Comparison of ENCODE assay signal across 7 cellular contexts in the genomic region with DNA sequence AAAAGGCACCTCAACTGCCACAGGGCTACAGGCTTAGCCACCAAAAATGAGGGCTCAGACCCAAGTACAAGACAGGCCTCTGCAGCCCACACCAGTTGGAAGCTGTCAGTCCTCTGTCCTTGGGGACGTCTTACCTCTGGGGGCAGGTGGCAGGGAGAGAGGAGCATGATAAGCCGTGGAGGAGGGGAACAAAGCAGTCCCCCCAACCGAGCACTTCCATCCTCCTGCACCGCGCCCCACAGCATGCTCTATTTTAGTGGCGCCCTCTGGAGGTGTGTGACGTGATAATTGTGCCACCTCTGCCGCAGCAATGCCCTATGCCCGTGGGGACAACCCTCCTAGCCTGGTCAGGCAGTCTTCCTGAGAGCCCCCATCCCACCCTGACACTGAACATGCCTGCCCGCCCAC. TPM values are rescaled to one million over a fixed set of nuclear protein-coding genes. Genes with fewer than 3 reads are reported as not detected.
DNase-seq lines count a peak whose midpoint lies in the region; ATAC-seq, FAIRE-seq and TF ChIP-seq lines count a peak whose summit lies in the region.

No MANE protein-coding gene starts in this region.

- in situ Hi-C loops in K562 (cut with MboI): no loop called here

- TF ChIP-seq RAD21 in K562 (CRISPR knock-in tag; conservative IDR thresholded peaks at IDR 0.05 in 1 of 2, IDR thresholded peaks at IDR 0.05 in 1 of 2): peak in 1 of 2 experiments; percentile 24; a peak in 2 of 4 replicates

- H3K27ac ChIP-seq in MM.1S (ENCODE audit: low read length): no peak overlapping the region
- H3K27ac ChIP-seq in K562 (ENCODE audit: extremely low read depth, low read depth, low read length): no peak overlapping the region
- H3K27ac ChIP-seq in smooth muscle cell (ENCODE audit: low read depth): no peak overlapping the region
- no peak overlapping the region for H3K27ac ChIP-seq in testis

- DNase-seq in GM10266 (ENCODE audit: extremely low spot score) (peak; percentile 44), MM.1S (peak; percentile 29), K562 (ENCODE audit: extremely low read depth in 1 of 4, low spot score in 3 of 4) (peak; percentile 49 to 56 (median 51)), smooth muscle cell (lab: John Stamatoyannopoulos, UW; ENCODE audit: unreplicated experiment) (no peak), testis (no peak)

- H3F3A ChIP-seq in MM.1S (ENCODE audit: insufficient read depth, low read length) (no peaks in the 10 kb centered on the region), smooth muscle cell (ENCODE audit: low read depth) (peaks cover 15% of the 10 kb centered on the region)

- no TSS peak for BruUV-seq in K562 (replicated peaks; lab: Mats Ljungman, UMichigan)

- H3K27me3 ChIP-seq in MM.1S (replicated peaks; ENCODE audit: insufficient read depth, low read length) (no peaks in the 10 kb centered on the region), K562 (ENCODE audit: control insufficient read depth in 2 of 2, insufficient read depth in 2 of 2, low read length in 2 of 2) (no peaks in the 10 kb centered on the region), smooth muscle cell (ENCODE audit: low read depth) (no peaks in the 10 kb centered on the region), testis (no peaks in the 10 kb centered on the region)

- no peak overlapping the region for H3K4me3 ChIP-seq in MM.1S (ENCODE audit: low read length)
- H3K4me3 ChIP-seq in K562: no peak overlapping the region
- no peak overlapping the region for H3K4me3 ChIP-seq in smooth muscle cell
- no peak overlapping the region for H3K4me3 ChIP-seq in testis

- CTCF ChIA-PET in K562 (lab: Yijun Ruan, JAX; ENCODE audit: low intra/inter-chr PET ratio): interaction anchor here (0.8 kb wide), 1 partner anchor 14 kb away, joined by 3 read pairs; no protein-coding TSS in a partner anchor

- H3K79me2 ChIP-seq in MM.1S (ENCODE audit: low read length): no peaks in the 10 kb centered on the region
- no peaks in the 10 kb centered on the region; the same call in 2 of the 3 replicates for H3K79me2 ChIP-seq in K562 (ENCODE audit: control insufficient read depth, insufficient read depth, low read length)
- H3K79me2 ChIP-seq in smooth muscle cell (ENCODE audit: low read depth): no peaks in the 10 kb centered on the region

- H3K36me3 ChIP-seq in MM.1S (replicated peaks; ENCODE audit: insufficient read depth, low read length) (no peaks in the 10 kb centered on the region), K562 (ENCODE audit: control insufficient read depth, insufficient read depth, low read length) (peaks cover 28% of the 10 kb centered on the region; the same call in 1 of the 3 replicates), smooth muscle cell (ENCODE audit: low read depth) (no peaks in the 10 kb centered on the region), testis (ENCODE audit: low read depth, missing control alignments) (no peaks in the 10 kb centered on the region)

- TF ChIP-seq EP300 in K562 (IDR thresholded peaks at IDR 0.05; ENCODE audit: low read length): no peak

- WGBS in K562 (ENCODE audit: insufficient coverage, low coverage, missing lambda C conversion rate): 40% methylated on average over 7 of the region's 10 CpGs
- WGBS in smooth muscle cell (ENCODE audit: low lambda C conversion rate): 70% methylated on average over 10 of the region's 10 CpGs
- 73 to 75% methylated on average over 10 of the region's 10 CpGs for WGBS in testis, 2 donors

- H3K9ac ChIP-seq in MM.1S (ENCODE audit: low read length) (no peak overlapping the region), K562 (ENCODE audit: insufficient read depth in 1 of 2, low read depth in 2 of 2, low read length in 2 of 2) (peak overlapping the region in 1 of 2 experiments; percentile 28; a peak in 1 of 4 replicates), smooth muscle cell (ENCODE audit: low read depth) (no peak overlapping the region)

- TF ChIP-seq CTCF in GM10266 (IDR thresholded peaks at IDR 0.05; ENCODE audit: control insufficient read depth, insufficient read depth, low read depth, missing control alignments): peak; percentile 39
- peak; percentile 38 for TF ChIP-seq CTCF in MM.1S (IDR thresholded peaks at IDR 0.05; ENCODE audit: low read length)
- TF ChIP-seq CTCF in K562 (IDR thresholded peaks at IDR 0.05 in 2 of 3, conservative IDR thresholded peaks at IDR 0.05 in 1 of 3; ENCODE audit: insufficient read depth in 2 of 3, low read depth in 1 of 3, low read length in 3 of 3): peak; percentile 39 to 53 (median 51); a peak in 5 of 6 replicates
- peak; percentile 38 for TF ChIP-seq CTCF in smooth muscle cell (IDR thresholded peaks at IDR 0.05; ENCODE audit: borderline replicate concordance, insufficient read depth, poor library complexity, severe bottlenecking)
- no peak for TF ChIP-seq CTCF in testis (IDR thresholded peaks at IDR 0.05)

- FAIRE-seq in K562 (lab: Jason Lieb, UNC): no peak

- no peak for TF ChIP-seq POLR2A in K562 (conservative IDR thresholded peaks at IDR 0.05)
- no peak for TF ChIP-seq POLR2A in testis (IDR thresholded peaks at IDR 0.05)

- peaks cover 4% of the 10 kb centered on the region for H3K9me1 ChIP-seq in K562 (ENCODE audit: control insufficient read depth, insufficient read depth, low read length)

- H3K9me3 ChIP-seq in MM.1S (replicated peaks; ENCODE audit: insufficient read depth, low read length): no peaks in the 10 kb centered on the region
- no peaks in the 10 kb centered on the region for H3K9me3 ChIP-seq in K562 (replicated peaks; ENCODE audit: control insufficient read depth, insufficient read depth, low read depth, low read length)
- no peaks in the 10 kb centered on the region for H3K9me3 ChIP-seq in smooth muscle cell (replicated peaks; ENCODE audit: low read depth)
- no peaks in the 10 kb centered on the region for H3K9me3 ChIP-seq in testis

- H3K9me2 ChIP-seq in MM.1S (replicated peaks; ENCODE audit: insufficient read depth, low read length): no peaks in the 10 kb centered on the region

- peak; percentile 40; the same call in 2 of the 3 replicates for ATAC-seq in K562
- no peak for ATAC-seq in GM21515 (IDR thresholded peaks at IDR 0.05; ENCODE audit: unreplicated experiment)
- ATAC-seq in HG02623 (IDR thresholded peaks at IDR 0.05; ENCODE audit: unreplicated experiment): no peak

- H3K4me2 ChIP-seq in MM.1S (ENCODE audit: low read depth, low read length) (no peak overlapping the region), K562 (ENCODE audit: insufficient read depth, low read length) (no peak overlapping the region), smooth muscle cell (no peak overlapping the region)

- H3K4me1 ChIP-seq in MM.1S (ENCODE audit: low read length) (no peaks in the 10 kb centered on the region), K562 (replicated peaks in 1 of 2; ENCODE audit: control insufficient read depth in 2 of 2, insufficient read depth in 2 of 2, low read length in 2 of 2) (peaks cover 21 to 51% of the 10 kb centered on the region in 2 experiments), smooth muscle cell (ENCODE audit: low read depth) (peaks cover 14% of the 10 kb centered on the region), testis (peaks cover 8% of the 10 kb centered on the region)

- H2AFZ ChIP-seq in MM.1S (ENCODE audit: low read length) (no peak overlapping the region), K562 (ENCODE audit: low read depth, low read length) (no peak overlapping the region), smooth muscle cell (ENCODE audit: low read depth) (no peak overlapping the region)

- H4K20me1 ChIP-seq in MM.1S (ENCODE audit: insufficient read depth, low read length) (no peaks in the 10 kb centered on the region), K562 (replicated peaks; ENCODE audit: control insufficient read depth, insufficient read depth, low read length) (no peaks in the 10 kb centered on the region), smooth muscle cell (ENCODE audit: low read depth) (no peaks in the 10 kb centered on the region)

- POLR2A ChIA-PET in K562 (lab: Yijun Ruan, JAX): interaction anchor here (1.0 kb wide), 1 partner anchor 17 kb away, joined by 4 read pairs; no protein-coding TSS in a partner anchor

- intact Hi-C loops in K562 (cut with micrococcal nuclease) (no loop called here), testis (cut with DNase I; ENCODE audit: low total_unique reads) (no loop called here)

RNA-seq across cellular contexts. Expression of gene G6PC3, which starts 13.6 kb away (rescaled TPM):
- total RNA-seq in K562 (2011; cell fraction: chromatin; rRNA removed; ENCODE audit: low replicate concordance): 33.6 and 98.9 TPM in 2 replicates
- 135 and 137 TPM in 2 replicates for total RNA-seq in K562 (2011; cell fraction: nucleolus; rRNA removed)
- total RNA-seq in K562 (2011; cell fraction: nucleoplasm; rRNA removed): 99.2 and 101 TPM in 2 replicates
- total RNA-seq in K562 (2014; rRNA removed) (31.1 and 37.6 TPM in 2 replicates), K562 (2014; rRNA removed; fragmentation: Illumina TruSeq; extraction: Trizol) (11.4 and 11.6 TPM in 2 replicates), K562 (2015; rRNA removed; fragmentation: Illumina TruSeq; extraction: Trizol) (24.1 and 26.8 TPM in 2 replicates), K562 (2021) (41.9 and 47.4 TPM in 2 replicates), smooth muscle cell (32.1 and 40.2 TPM in 2 replicates), testis (10 to 100 TPM; 58.0 to 85.5 TPM)
- polyA plus RNA-seq in K562 (2011; rRNA removed) (46.6 and 55.1 TPM in 2 replicates), K562 (2014; fragmentation: Illumina TruSeq; extraction: Trizol) (49.5 and 60.5 TPM in 2 replicates), K562 (2014; fragmentation: Nextera tagmentation; extraction: Ambion mirVana) (10 to 100 TPM; 10.4 to 14.8 TPM), K562 (2014; rRNA removed) (56.3 and 57.8 TPM in 2 replicates), smooth muscle cell (103 TPM in 2 replicates), testis (ENCODE audit: insufficient read depth, low read depth, low replicate concordance) (109 TPM)
- polyA plus RNA-seq in K562 (2011; cell fraction: cytosol; rRNA removed): 121 and 218 TPM in 2 replicates
- 51.8 and 71.7 TPM in 2 replicates for polyA plus RNA-seq in K562 (2011; cell fraction: nucleus; rRNA removed)
- 62.0 and 81.3 TPM in 2 replicates for polyA plus RNA-seq in K562 (2012)
- polyA minus RNA-seq in K562 (2011; rRNA and poly(A)+ RNA removed): 31.6 and 48.8 TPM in 2 replicates
- polyA minus RNA-seq in K562 (2011; cell fraction: cytosol; rRNA and poly(A)+ RNA removed): 44.7 and 61.0 TPM in 2 replicates
- polyA minus RNA-seq in K562 (2011; cell fraction: nucleus; rRNA and poly(A)+ RNA removed): 24.7 and 25.6 TPM in 2 replicates

RNA-seq across cellular contexts. Expression of gene LSM12, which starts 17.7 kb away (rescaled TPM):
- 48.1 and 49.0 TPM in 2 replicates for total RNA-seq in K562 (2011; cell fraction: chromatin; rRNA removed; ENCODE audit: low replicate concordance)
- 32.9 and 33.7 TPM in 2 replicates for total RNA-seq in K562 (2011; cell fraction: nucleolus; rRNA removed)
- 64.8 and 108 TPM in 2 replicates for total RNA-seq in K562 (2011; cell fraction: nucleoplasm; rRNA removed)
- total RNA-seq in K562 (2014; rRNA removed) (53.0 and 71.1 TPM in 2 replicates), K562 (2014; rRNA removed; fragmentation: Illumina TruSeq; extraction: Trizol) (78.4 and 82.8 TPM in 2 replicates), K562 (2015; rRNA removed; fragmentation: Illumina TruSeq; extraction: Trizol) (95.0 and 102 TPM in 2 replicates), K562 (2021) (104 and 108 TPM in 2 replicates), smooth muscle cell (42.3 and 51.8 TPM in 2 replicates), testis (10 to 100 TPM; 52.7 to 74.4 TPM)
- polyA plus RNA-seq in K562 (2011; rRNA removed) (66.3 and 82.2 TPM in 2 replicates), K562 (2014; fragmentation: Illumina TruSeq; extraction: Trizol) (98.5 and 124 TPM in 2 replicates), K562 (2014; fragmentation: Nextera tagmentation; extraction: Ambion mirVana) (100 to 1,000 TPM in 1 of 2 experiments, 10 to 100 TPM in 1; 89.3 to 258 TPM), K562 (2014; rRNA removed) (70.0 and 80.9 TPM in 2 replicates), smooth muscle cell (52.0 and 66.3 TPM in 2 replicates), testis (ENCODE audit: insufficient read depth, low read depth, low replicate concordance) (57.6 TPM)
- 56.4 and 75.0 TPM in 2 replicates for polyA plus RNA-seq in K562 (2011; cell fraction: cytosol; rRNA removed)
- 32.9 and 38.2 TPM in 2 replicates for polyA plus RNA-seq in K562 (2011; cell fraction: nucleus; rRNA removed)
- 40.9 and 63.3 TPM in 2 replicates for polyA plus RNA-seq in K562 (2012)
- polyA minus RNA-seq in K562 (2011; rRNA and poly(A)+ RNA removed): 133 and 173 TPM in 2 replicates
- 44.4 and 52.5 TPM in 2 replicates for polyA minus RNA-seq in K562 (2011; cell fraction: cytosol; rRNA and poly(A)+ RNA removed)
- 11.3 and 24.1 TPM in 2 replicates for polyA minus RNA-seq in K562 (2011; cell fraction: nucleus; rRNA and poly(A)+ RNA removed)

RNA-seq across cellular contexts. Expression of gene HDAC5, which starts 39.3 kb away (rescaled TPM):
- 27.5 and 79.4 TPM in 2 replicates for total RNA-seq in K562 (2011; cell fraction: chromatin; rRNA removed; ENCODE audit: low replicate concordance)
- total RNA-seq in K562 (2011; cell fraction: nucleolus; rRNA removed): 54.3 and 56.9 TPM in 2 replicates
- total RNA-seq in K562 (2011; cell fraction: nucleoplasm; rRNA removed): 39.6 and 46.3 TPM in 2 replicates
- total RNA-seq in K562 (2014; rRNA removed) (26.2 and 29.6 TPM in 2 replicates), K562 (2014; rRNA removed; fragmentation: Illumina TruSeq; extraction: Trizol) (4.7 and 6.5 TPM in 2 replicates), K562 (2015; rRNA removed; fragmentation: Illumina TruSeq; extraction: Trizol) (8.0 and 8.7 TPM in 2 replicates), K562 (2021) (23.1 and 25.1 TPM in 2 replicates), smooth muscle cell (48.7 and 65.3 TPM in 2 replicates), testis (100 to 1,000 TPM in 1 of 2 donors, 10 to 100 TPM in 1; 94.1 to 141 TPM)
- polyA plus RNA-seq in K562 (2011; rRNA removed) (24.0 and 36.0 TPM in 2 replicates), K562 (2014; fragmentation: Illumina TruSeq; extraction: Trizol) (16.4 and 20.5 TPM in 2 replicates), K562 (2014; fragmentation: Nextera tagmentation; extraction: Ambion mirVana) (under 1 TPM; 0.45 to 0.73 TPM), K562 (2014; rRNA removed) (18.6 and 20.2 TPM in 2 replicates), smooth muscle cell (51.6 and 52.6 TPM in 2 replicates), testis (ENCODE audit: insufficient read depth, low read depth, low replicate concordance) (43.3 TPM)
- polyA plus RNA-seq in K562 (2011; cell fraction: cytosol; rRNA removed): 31.1 and 42.9 TPM in 2 replicates
- polyA plus RNA-seq in K562 (2011; cell fraction: nucleus; rRNA removed): 34.0 and 43.6 TPM in 2 replicates
- 18.3 and 32.1 TPM in 2 replicates for polyA plus RNA-seq in K562 (2012)
- 17.7 and 29.2 TPM in 2 replicates for polyA minus RNA-seq in K562 (2011; rRNA and poly(A)+ RNA removed)
- polyA minus RNA-seq in K562 (2011; cell fraction: cytosol; rRNA and poly(A)+ RNA removed): 26.6 and 29.1 TPM in 2 replicates
- 16.2 and 17.5 TPM in 2 replicates for polyA minus RNA-seq in K562 (2011; cell fraction: nucleus; rRNA and poly(A)+ RNA removed)

RNA-seq across cellular contexts. Expression of gene HROB, which starts 57.6 kb away (rescaled TPM):
- total RNA-seq in K562 (2011; cell fraction: chromatin; rRNA removed; ENCODE audit: low replicate concordance): 57.8 and 130 TPM in 2 replicates
- 60.3 and 68.5 TPM in 2 replicates for total RNA-seq in K562 (2011; cell fraction: nucleolus; rRNA removed)
- 45.9 and 50.4 TPM in 2 replicates for total RNA-seq in K562 (2011; cell fraction: nucleoplasm; rRNA removed)
- total RNA-seq in K562 (2014; rRNA removed) (10.4 and 15.0 TPM in 2 replicates), K562 (2014; rRNA removed; fragmentation: Illumina TruSeq; extraction: Trizol) (7.1 and 9.3 TPM in 2 replicates), K562 (2015; rRNA removed; fragmentation: Illumina TruSeq; extraction: Trizol) (9.6 and 9.8 TPM in 2 replicates), K562 (2021) (17.5 and 20.1 TPM in 2 replicates), smooth muscle cell (1.9 and 3.1 TPM in 2 replicates), testis (10 to 100 TPM; 20.0 to 20.2 TPM)
- polyA plus RNA-seq in K562 (2011; rRNA removed) (11.9 and 25.9 TPM in 2 replicates), K562 (2014; fragmentation: Illumina TruSeq; extraction: Trizol) (18.9 and 19.5 TPM in 2 replicates), K562 (2014; fragmentation: Nextera tagmentation; extraction: Ambion mirVana) (1 to 10 TPM; 6.6 to 6.7 TPM), K562 (2014; rRNA removed) (10.6 and 13.5 TPM in 2 replicates), smooth muscle cell (3.7 and 4.6 TPM in 2 replicates), testis (ENCODE audit: insufficient read depth, low read depth, low replicate concordance) (22.7 TPM)
- 22.0 and 24.6 TPM in 2 replicates for polyA plus RNA-seq in K562 (2011; cell fraction: cytosol; rRNA removed)
- polyA plus RNA-seq in K562 (2011; cell fraction: nucleus; rRNA removed): 34.5 and 44.9 TPM in 2 replicates
- polyA plus RNA-seq in K562 (2012): 11.8 and 18.1 TPM in 2 replicates
- polyA minus RNA-seq in K562 (2011; rRNA and poly(A)+ RNA removed): 21.5 and 22.0 TPM in 2 replicates
- 15.9 and 16.5 TPM in 2 replicates for polyA minus RNA-seq in K562 (2011; cell fraction: cytosol; rRNA and poly(A)+ RNA removed)
- polyA minus RNA-seq in K562 (2011; cell fraction: nucleus; rRNA and poly(A)+ RNA removed): 10.0 and 13.3 TPM in 2 replicates

Comparison
In these comparisons a context has a peak if more than half of its experiments do, and no peak if none do; other contexts are left out.
1. DNase-seq: peak in GM10266 (single experiment), MM.1S (single experiment) and K562 (4 of 4); none in smooth muscle cell (single experiment) and testis (single experiment).
2. CTCF ChIP-seq: peak in GM10266 (single experiment), MM.1S (single experiment), K562 (3 of 3) and smooth muscle cell (single experiment); none in testis (0 of 3).